Comparison of ENCODE assay signal across 1 cellular context in genomic region chr3:44761347-44762169, GRCh38.
TF ChIP-seq lines count a peak whose summit lies in the region.

KIAA1143 (minus strand) TSS chr3:44761619; CDS start chr3:44761602, 17 bp downstream.
A gene with protein sequence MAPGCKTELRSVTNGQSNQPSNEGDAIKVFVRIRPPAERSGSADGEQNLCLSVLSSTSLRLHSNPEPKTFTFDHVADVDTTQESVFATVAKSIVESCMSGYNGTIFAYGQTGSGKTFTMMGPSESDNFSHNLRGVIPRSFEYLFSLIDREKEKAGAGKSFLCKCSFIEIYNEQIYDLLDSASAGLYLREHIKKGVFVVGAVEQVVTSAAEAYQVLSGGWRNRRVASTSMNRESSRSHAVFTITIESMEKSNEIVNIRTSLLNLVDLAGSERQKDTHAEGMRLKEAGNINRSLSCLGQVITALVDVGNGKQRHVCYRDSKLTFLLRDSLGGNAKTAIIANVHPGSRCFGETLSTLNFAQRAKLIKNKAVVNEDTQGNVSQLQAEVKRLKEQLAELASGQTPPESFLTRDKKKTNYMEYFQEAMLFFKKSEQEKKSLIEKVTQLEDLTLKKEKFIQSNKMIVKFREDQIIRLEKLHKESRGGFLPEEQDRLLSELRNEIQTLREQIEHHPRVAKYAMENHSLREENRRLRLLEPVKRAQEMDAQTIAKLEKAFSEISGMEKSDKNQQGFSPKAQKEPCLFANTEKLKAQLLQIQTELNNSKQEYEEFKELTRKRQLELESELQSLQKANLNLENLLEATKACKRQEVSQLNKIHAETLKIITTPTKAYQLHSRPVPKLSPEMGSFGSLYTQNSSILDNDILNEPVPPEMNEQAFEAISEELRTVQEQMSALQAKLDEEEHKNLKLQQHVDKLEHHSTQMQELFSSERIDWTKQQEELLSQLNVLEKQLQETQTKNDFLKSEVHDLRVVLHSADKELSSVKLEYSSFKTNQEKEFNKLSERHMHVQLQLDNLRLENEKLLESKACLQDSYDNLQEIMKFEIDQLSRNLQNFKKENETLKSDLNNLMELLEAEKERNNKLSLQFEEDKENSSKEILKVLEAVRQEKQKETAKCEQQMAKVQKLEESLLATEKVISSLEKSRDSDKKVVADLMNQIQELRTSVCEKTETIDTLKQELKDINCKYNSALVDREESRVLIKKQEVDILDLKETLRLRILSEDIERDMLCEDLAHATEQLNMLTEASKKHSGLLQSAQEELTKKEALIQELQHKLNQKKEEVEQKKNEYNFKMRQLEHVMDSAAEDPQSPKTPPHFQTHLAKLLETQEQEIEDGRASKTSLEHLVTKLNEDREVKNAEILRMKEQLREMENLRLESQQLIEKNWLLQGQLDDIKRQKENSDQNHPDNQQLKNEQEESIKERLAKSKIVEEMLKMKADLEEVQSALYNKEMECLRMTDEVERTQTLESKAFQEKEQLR (N-terminal part only) (plus strand): TSS chr3:44761794. CDS start chr3:44761866, 72 bp downstream.

TF ChIP-seq in HepG2, 621 proteins besides CTCF, POLR2A, EP300 and RAD21 (continues in another document):
- TF ChIP-seq, protein P1, sequence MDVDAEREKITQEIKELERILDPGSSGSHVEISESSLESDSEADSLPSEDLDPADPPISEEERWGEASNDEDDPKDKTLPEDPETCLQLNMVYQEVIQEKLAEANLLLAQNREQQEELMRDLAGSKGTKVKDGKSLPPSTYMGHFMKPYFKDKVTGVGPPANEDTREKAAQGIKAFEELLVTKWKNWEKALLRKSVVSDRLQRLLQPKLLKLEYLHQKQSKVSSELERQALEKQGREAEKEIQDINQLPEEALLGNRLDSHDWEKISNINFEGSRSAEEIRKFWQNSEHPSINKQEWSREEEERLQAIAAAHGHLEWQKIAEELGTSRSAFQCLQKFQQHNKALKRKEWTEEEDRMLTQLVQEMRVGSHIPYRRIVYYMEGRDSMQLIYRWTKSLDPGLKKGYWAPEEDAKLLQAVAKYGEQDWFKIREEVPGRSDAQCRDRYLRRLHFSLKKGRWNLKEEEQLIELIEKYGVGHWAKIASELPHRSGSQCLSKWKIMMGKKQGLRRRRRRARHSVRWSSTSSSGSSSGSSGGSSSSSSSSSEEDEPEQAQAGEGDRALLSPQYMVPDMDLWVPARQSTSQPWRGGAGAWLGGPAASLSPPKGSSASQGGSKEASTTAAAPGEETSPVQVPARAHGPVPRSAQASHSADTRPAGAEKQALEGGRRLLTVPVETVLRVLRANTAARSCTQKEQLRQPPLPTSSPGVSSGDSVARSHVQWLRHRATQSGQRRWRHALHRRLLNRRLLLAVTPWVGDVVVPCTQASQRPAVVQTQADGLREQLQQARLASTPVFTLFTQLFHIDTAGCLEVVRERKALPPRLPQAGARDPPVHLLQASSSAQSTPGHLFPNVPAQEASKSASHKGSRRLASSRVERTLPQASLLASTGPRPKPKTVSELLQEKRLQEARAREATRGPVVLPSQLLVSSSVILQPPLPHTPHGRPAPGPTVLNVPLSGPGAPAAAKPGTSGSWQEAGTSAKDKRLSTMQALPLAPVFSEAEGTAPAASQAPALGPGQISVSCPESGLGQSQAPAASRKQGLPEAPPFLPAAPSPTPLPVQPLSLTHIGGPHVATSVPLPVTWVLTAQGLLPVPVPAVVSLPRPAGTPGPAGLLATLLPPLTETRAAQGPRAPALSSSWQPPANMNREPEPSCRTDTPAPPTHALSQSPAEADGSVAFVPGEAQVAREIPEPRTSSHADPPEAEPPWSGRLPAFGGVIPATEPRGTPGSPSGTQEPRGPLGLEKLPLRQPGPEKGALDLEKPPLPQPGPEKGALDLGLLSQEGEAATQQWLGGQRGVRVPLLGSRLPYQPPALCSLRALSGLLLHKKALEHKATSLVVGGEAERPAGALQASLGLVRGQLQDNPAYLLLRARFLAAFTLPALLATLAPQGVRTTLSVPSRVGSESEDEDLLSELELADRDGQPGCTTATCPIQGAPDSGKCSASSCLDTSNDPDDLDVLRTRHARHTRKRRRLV (CRISPR knock-in tag; IDR thresholded peaks at IDR 0.05) = no peak
- no peak for TF ChIP-seq ZFP36L2 (CRISPR knock-in tag; IDR thresholded peaks at IDR 0.05)
- TF ChIP-seq SPEN (CRISPR knock-in tag; IDR thresholded peaks at IDR 0.05; ENCODE audit: low read depth) = peak; percentile 91
- no peak for TF ChIP-seq NFYB (CRISPR knock-in tag; IDR thresholded peaks at IDR 0.05)
- TF ChIP-seq NFE2 (CRISPR knock-in tag; IDR thresholded peaks at IDR 0.05) = no peak
- TF ChIP-seq XBP1 (CRISPR knock-in tag; IDR thresholded peaks at IDR 0.05) = no peak
- peak; percentile 31; the same call in 1 of the 2 replicates for TF ChIP-seq ZBTB3 (CRISPR knock-in tag; IDR thresholded peaks at IDR 0.05; ENCODE audit: borderline replicate concordance, low read depth)
- 0 out of 2 replicates have a peak, but pooled peaks have one; percentile 50 for TF ChIP-seq ZNF850 (CRISPR knock-in tag; conservative IDR thresholded peaks at IDR 0.05)
- TF ChIP-seq, protein P2, sequence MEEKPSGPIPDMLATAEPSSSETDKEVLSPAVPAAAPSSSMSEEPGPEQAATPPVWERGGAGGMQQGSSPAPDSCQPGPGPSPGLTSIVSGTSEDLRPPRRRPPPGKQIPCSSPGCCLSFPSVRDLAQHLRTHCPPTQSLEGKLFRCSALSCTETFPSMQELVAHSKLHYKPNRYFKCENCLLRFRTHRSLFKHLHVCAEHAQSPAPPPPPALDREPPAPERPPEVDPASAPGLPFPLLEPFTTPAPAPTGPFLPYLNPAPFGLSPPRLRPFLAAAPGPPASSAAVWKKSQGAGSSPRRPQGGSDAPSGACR (CRISPR knock-in tag; IDR thresholded peaks at IDR 0.05) = peak; percentile 79; the same call in 1 of the 2 replicates
- TF ChIP-seq KDM3A (CRISPR knock-in tag; IDR thresholded peaks at IDR 0.05; ENCODE audit: low read depth) = peak; percentile 78; the same call in 1 of the 2 replicates
- TF ChIP-seq REPIN1 (CRISPR knock-in tag; IDR thresholded peaks at IDR 0.05; ENCODE audit: borderline replicate concordance, low read depth) = peak; percentile 73; the same call in 1 of the 2 replicates
- TF ChIP-seq ZNF781 (CRISPR knock-in tag; IDR thresholded peaks at IDR 0.05; ENCODE audit: borderline replicate concordance, not compliant biosample characterization) = no peak
- TF ChIP-seq NR2F1 (CRISPR knock-in tag; IDR thresholded peaks at IDR 0.05) = no peak
- TF ChIP-seq HCFC1 (IDR thresholded peaks at IDR 0.05; ENCODE audit: low read depth, low read length) = peak; percentile 90
- peak; percentile 99 for TF ChIP-seq CREM (IDR thresholded peaks at IDR 0.05)
- TF ChIP-seq CREM (CRISPR knock-in tag; IDR thresholded peaks at IDR 0.05) = peak; percentile 88
- TF ChIP-seq ZBTB25 (CRISPR knock-in tag; IDR thresholded peaks at IDR 0.05) = no peak; the same call in none of the 2 replicates
- TF ChIP-seq BCL3 (CRISPR knock-in tag; IDR thresholded peaks at IDR 0.05) = peak; percentile 70; the same call in 1 of the 2 replicates
- no peak for TF ChIP-seq ZNF235 (CRISPR knock-in tag; IDR thresholded peaks at IDR 0.05; ENCODE audit: borderline replicate concordance)
- peak; percentile 62; the same call in 1 of the 2 replicates for TF ChIP-seq DR1 (CRISPR knock-in tag; IDR thresholded peaks at IDR 0.05)
- peak; percentile 85 for TF ChIP-seq MIXL1 (CRISPR knock-in tag; IDR thresholded peaks at IDR 0.05)
- peak; percentile 95 for TF ChIP-seq ZFP91 (CRISPR knock-in tag; IDR thresholded peaks at IDR 0.05; ENCODE audit: borderline replicate concordance)
- TF ChIP-seq CBX1 (IDR thresholded peaks at IDR 0.05; ENCODE audit: low read depth) = peak; percentile 90
- TF ChIP-seq ZNF607 (CRISPR knock-in tag; IDR thresholded peaks at IDR 0.05; ENCODE audit: borderline replicate concordance) = peak; percentile 74; the same call in 1 of the 2 replicates
- peak; percentile 32; the same call in 1 of the 2 replicates for TF ChIP-seq ZBTB42 (CRISPR knock-in tag; IDR thresholded peaks at IDR 0.05)
- TF ChIP-seq ZUFSP (CRISPR knock-in tag; IDR thresholded peaks at IDR 0.05; ENCODE audit: borderline replicate concordance) = no peak
- TF ChIP-seq, protein P3, sequence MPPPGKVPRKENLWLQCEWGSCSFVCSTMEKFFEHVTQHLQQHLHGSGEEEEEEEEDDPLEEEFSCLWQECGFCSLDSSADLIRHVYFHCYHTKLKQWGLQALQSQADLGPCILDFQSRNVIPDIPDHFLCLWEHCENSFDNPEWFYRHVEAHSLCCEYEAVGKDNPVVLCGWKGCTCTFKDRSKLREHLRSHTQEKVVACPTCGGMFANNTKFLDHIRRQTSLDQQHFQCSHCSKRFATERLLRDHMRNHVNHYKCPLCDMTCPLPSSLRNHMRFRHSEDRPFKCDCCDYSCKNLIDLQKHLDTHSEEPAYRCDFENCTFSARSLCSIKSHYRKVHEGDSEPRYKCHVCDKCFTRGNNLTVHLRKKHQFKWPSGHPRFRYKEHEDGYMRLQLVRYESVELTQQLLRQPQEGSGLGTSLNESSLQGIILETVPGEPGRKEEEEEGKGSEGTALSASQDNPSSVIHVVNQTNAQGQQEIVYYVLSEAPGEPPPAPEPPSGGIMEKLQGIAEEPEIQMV (CRISPR knock-in tag; IDR thresholded peaks at IDR 0.05; ENCODE audit: low read depth) = peak; percentile 88
